ENCODE assay signal across 8 cellular contexts in genomic region chr10:75234017-75234682, GRCh38. TPM values are rescaled to one million over a fixed set of nuclear protein-coding genes. Genes with fewer than 3 reads are reported as not detected.
A peak's percentile ranks its signal among the peaks of the same experiment; 100 is the strongest.
DNase-seq lines count a peak whose midpoint lies in the region; ATAC-seq, FAIRE-seq and TF ChIP-seq lines count a peak whose summit lies in the region.

No MANE protein-coding gene starts in this region.

- H3K27me3 Mint-ChIP-seq in CD8-positive, alpha-beta T cell (ENCODE audit: low read depth): no peaks in the 10 kb centered on the region

- no peak for TF ChIP-seq CTCF in CD8-positive, alpha-beta T cell (IDR thresholded peaks at IDR 0.05)

- H3K9me3 Mint-ChIP-seq in CD8-positive, alpha-beta T cell: no peaks in the 10 kb centered on the region

- no peaks in the 10 kb centered on the region for H3K9me3 ChIP-seq in CD8-positive, alpha-beta T cell (ENCODE audit: low read length)

- peak overlapping the region; percentile 68 for H3K4me3 ChIP-seq in CD8-positive, alpha-beta T cell (ENCODE audit: low read depth, low read length)

- H3K27ac Mint-ChIP-seq in CD8-positive, alpha-beta T cell: peak overlapping the region; percentile 92

- intact Hi-C loops in CD8-positive, alpha-beta T cell (cut with DNase I, micrococcal nuclease): loop anchor here (1.0 to 10.0 kb wide), 11 partner anchors 24 to 1982 kb away; partner anchors contain the start of genes MRPS16 (in 2 of the 2), VDAC2 (in 2 of the 2), ADK (in 1 of the 2) and AP3M1 (in 1 of the 2)

- H3K27me3 ChIP-seq in CD8-positive, alpha-beta T cell (ENCODE audit: insufficient read depth, low read length): no peaks in the 10 kb centered on the region

- peaks cover 23% of the 10 kb centered on the region for H3K36me3 ChIP-seq in CD8-positive, alpha-beta T cell (ENCODE audit: insufficient read depth, low read length)

- FAIRE-seq in HTR-8/SVneo (lab: Jason Lieb, UNC): no peak

- H3K27ac ChIP-seq in CD8-positive, alpha-beta T cell (ENCODE audit: low read depth, low read length): peak overlapping the region; percentile 64

- peaks cover 27% of the 10 kb centered on the region for H3K4me1 Mint-ChIP-seq in CD8-positive, alpha-beta T cell (ENCODE audit: low read depth)

- peaks cover 36% of the 10 kb centered on the region for H3K36me3 Mint-ChIP-seq in CD8-positive, alpha-beta T cell

- peak; percentile 95 to 99 (median 98) for DNase-seq in CD8-positive, alpha-beta T cell
- DNase-seq in HTR-8/SVneo (ENCODE audit: insufficient read length, low spot score) (peak; percentile 80), OCI-M1 (lab: John Stamatoyannopoulos, UW) (peak; percentile 95), myocyte (ENCODE audit: low read depth) (peak; percentile 70)
- peak; percentile 98 to 99 for DNase-seq in activated T-cell treated with anti-CD3 and anti-CD28 coated beads, Interleukin-2, amount 50 U/mL, for 48 hours
- DNase-seq in stimulated activated CD8-positive, alpha-beta memory T cell treated with anti-CD3 and anti-CD28 coated beads, Interleukin-7, amount 100 ng/mL, for 24 hours (ENCODE audit: low read depth): peak; percentile 93

- peaks cover 17% of the 10 kb centered on the region for H3K4me1 ChIP-seq in CD8-positive, alpha-beta T cell (ENCODE audit: insufficient read depth, low read length)

- peak overlapping the region; percentile 78 for H3K4me3 Mint-ChIP-seq in CD8-positive, alpha-beta T cell

- POLR2A ChIA-PET in CD8-positive, alpha-beta T cell (lab: Charles Lee): interaction anchor here (0.7 to 5.4 kb wide), 6 partner anchors 10 to 128 kb away, joined by 3 to 55 read pairs (median 4); partner anchors contain the start of gene VDAC2

- ATAC-seq in CD8-positive, alpha-beta T cell: peak; percentile 80
- ATAC-seq in GM21360 (IDR thresholded peaks at IDR 0.05; ENCODE audit: unreplicated experiment) (peak; percentile 49), esophagus mucosa (peak; percentile 82)

- CTCF ChIA-PET in CD8-positive, alpha-beta T cell (lab: Charles Lee): interaction anchor here (0.6 to 8.8 kb wide), 10 partner anchors 9 to 990 kb away, joined by 3 to 229 read pairs (median 4); partner anchors contain the start of gene VDAC2

RNA-seq across cellular contexts. Expression of gene COMTD1, which starts 1.6 kb away (rescaled TPM):
- 1 to 10 TPM; 7.6 to 7.9 TPM for total RNA-seq in CD8-positive, alpha-beta T cell
- total RNA-seq in esophagus mucosa (106 TPM), myocyte (7.4 and 9.5 TPM in 2 replicates)
- polyA plus RNA-seq in myocyte (2012): 9.0 TPM

RNA-seq across cellular contexts. Expression of gene VDAC2, which starts 23.6 kb away (rescaled TPM):
- 100 to 1,000 TPM; 184 to 187 TPM for total RNA-seq in CD8-positive, alpha-beta T cell
- total RNA-seq in esophagus mucosa (356 TPM), myocyte (253 and 273 TPM in 2 replicates)
- 214 TPM for polyA plus RNA-seq in myocyte (2012)

Comparison
In these comparisons a context has a peak if more than half of its experiments do, and no peak if none do; other contexts are left out.
1. Peak in every context shown above with its lines: DNase-seq, ATAC-seq, H3K4me3 ChIP-seq and H3K27ac ChIP-seq.
2. RNA of gene COMTD1, which starts 1.6 kb away (total RNA-seq): 106 TPM in esophagus mucosa (single experiment); 7.6 to 7.9 TPM in CD8-positive, alpha-beta T cell and 7.4 to 9.5 TPM in myocyte; every median in the first group is over 10 times any median in the second.